In the genomic region with DNA sequence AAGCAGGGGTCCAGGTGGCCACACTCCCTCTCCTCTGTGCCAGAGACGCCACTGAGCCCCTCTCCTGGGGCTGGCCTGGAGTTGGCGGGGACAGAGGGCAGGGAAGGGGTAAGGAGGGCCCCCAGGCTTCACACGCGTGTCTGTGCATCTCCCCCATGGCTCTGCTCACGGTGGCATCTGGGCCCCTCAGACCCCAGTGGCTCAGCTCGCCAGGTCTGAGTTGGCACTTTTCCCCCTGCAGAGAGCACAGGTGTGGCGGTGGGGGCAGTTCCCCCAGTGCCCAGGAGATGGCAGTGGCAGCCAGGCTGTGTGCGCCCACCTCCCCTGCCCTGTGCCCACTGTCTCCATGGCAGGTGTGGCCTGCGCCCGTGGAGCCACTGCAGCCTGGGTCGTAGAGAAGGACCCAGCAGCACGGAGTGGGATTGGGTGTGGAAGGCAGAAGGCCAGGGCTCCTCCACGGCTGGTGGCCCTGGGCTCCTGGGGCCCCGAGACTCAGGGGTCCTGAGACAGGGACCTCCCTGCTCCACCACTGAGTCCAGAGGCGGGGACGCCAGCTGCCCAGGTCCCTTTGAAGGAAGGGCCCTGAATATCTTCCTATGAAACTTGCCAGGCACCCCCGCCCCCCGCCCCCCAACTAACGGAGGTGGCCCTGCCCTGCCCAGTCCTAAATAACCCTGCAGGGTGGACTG, we compare ENCODE assay signal across 8 cellular contexts. TPM values are rescaled to one million over a fixed set of nuclear protein-coding genes. Genes with fewer than 3 reads are reported as not detected.
DNase-seq lines count a peak whose midpoint lies in the region; ATAC-seq and TF ChIP-seq lines count a peak whose summit lies in the region.

No MANE protein-coding gene starts in this region.

- no peaks in the 10 kb centered on the region for H3K9me3 Mint-ChIP-seq in endodermal cell

- no peaks in the 10 kb centered on the region for H3K27me3 Mint-ChIP-seq in endodermal cell (ENCODE audit: insufficient read depth)

- no peak overlapping the region for H3K9ac ChIP-seq in endodermal cell (ENCODE audit: extremely low read depth, low read length, poor library complexity, severe bottlenecking)

- TF ChIP-seq CTCF in LNCAP (IDR thresholded peaks at IDR 0.05): peak; percentile 85
- peak; percentile 87 for TF ChIP-seq CTCF in endodermal cell (conservative IDR thresholded peaks at IDR 0.05)
- peak; percentile 30 to 85 (median 68) for TF ChIP-seq CTCF in prostate gland (IDR thresholded peaks at IDR 0.05)

- H3K4me1 ChIP-seq in endodermal cell (ENCODE audit: control insufficient read depth, insufficient read depth, low read length): no peaks in the 10 kb centered on the region
- no peaks in the 10 kb centered on the region for H3K4me1 ChIP-seq in prostate gland (replicated peaks)

- no peak overlapping the region for H3K27ac Mint-ChIP-seq in endodermal cell

- no peak for TF ChIP-seq POLR2A in prostate gland (IDR thresholded peaks at IDR 0.05)

- DNase-seq in GDM1 (lab: John Stamatoyannopoulos, UW) (peak; percentile 45), endodermal cell (peak; percentile 91), prostate gland (ENCODE audit: low spot score) (no peak), 8988T (no peak)
- DNase-seq in activated CD4-positive, alpha-beta T cell treated with anti-CD3 and anti-CD28 coated beads for 4 hours: peak; percentile 42 to 52

- H3K4me3 Mint-ChIP-seq in endodermal cell: no peak overlapping the region

- intact Hi-C loops in prostate gland (cut with DNase I): no loop called here

- H3K27me3 ChIP-seq in endodermal cell (ENCODE audit: control insufficient read depth, insufficient read depth, low read length, poor library complexity, severe bottlenecking) (no peaks in the 10 kb centered on the region), prostate gland (replicated peaks; ENCODE audit: insufficient read depth) (no peaks in the 10 kb centered on the region)

- H3K36me3 ChIP-seq in endodermal cell (ENCODE audit: control insufficient read depth, insufficient read depth, low read length) (no peaks in the 10 kb centered on the region), prostate gland (no peaks in the 10 kb centered on the region)

- ATAC-seq in HG03460 (IDR thresholded peaks at IDR 0.05; ENCODE audit: unreplicated experiment) (no peak), GM19328 (IDR thresholded peaks at IDR 0.05; ENCODE audit: unreplicated experiment) (no peak)

- 69 to 86% methylated on average over 6 to 19 of the region's 19 CpGs for WGBS in endodermal cell (ENCODE audit: insufficient coverage in 1 of 2, insufficient read length in 1 of 2), 2 experiments
- 50% methylated on average over 17 of the region's 19 CpGs for WGBS in prostate gland

- peaks cover 5% of the 10 kb centered on the region for H3K4me1 Mint-ChIP-seq in endodermal cell

- H3K4me3 ChIP-seq in endodermal cell (ENCODE audit: low read length) (no peak overlapping the region), prostate gland (no peak overlapping the region)

- H3K9me3 ChIP-seq in endodermal cell (ENCODE audit: control insufficient read depth, low read length) (no peaks in the 10 kb centered on the region), prostate gland (no peaks in the 10 kb centered on the region)

- H3K36me3 Mint-ChIP-seq in endodermal cell (ENCODE audit: low read depth): no peaks in the 10 kb centered on the region

- H3K27ac ChIP-seq in endodermal cell (ENCODE audit: low read depth, low read length) (no peak overlapping the region), prostate gland (no peak overlapping the region)

RNA-seq across cellular contexts. Expression of a gene that starts 4.3 kb away (rescaled TPM):
- total RNA-seq in endodermal cell (100 to 1,000 TPM; 200 to 230 TPM), prostate gland (100 to 1,000 TPM; 165 to 211 TPM)
- polyA plus RNA-seq in endodermal cell (2013, experiment 1 of 2): 93.5 TPM
- 91.5 TPM for polyA plus RNA-seq in endodermal cell (2013, experiment 2 of 2)

RNA-seq across cellular contexts. Expression of a gene that starts 12.5 kb away (rescaled TPM):
- total RNA-seq in endodermal cell: 10 to 100 TPM; 57.1 to 63.0 TPM
- polyA plus RNA-seq in endodermal cell (2013, experiment 1 of 2): 41.5 TPM
- polyA plus RNA-seq in endodermal cell (2013, experiment 2 of 2): 34.7 TPM
- 1 to 10 TPM; 4.3 to 7.6 TPM for total RNA-seq in prostate gland

RNA-seq across cellular contexts. Expression of a gene that starts 31.0 kb away (rescaled TPM):
- total RNA-seq in endodermal cell (10 to 100 TPM; 84.1 to 97.0 TPM), prostate gland (100 to 1,000 TPM; 156 to 202 TPM)
- polyA plus RNA-seq in endodermal cell (2013, experiment 1 of 2): 26.7 TPM
- polyA plus RNA-seq in endodermal cell (2013, experiment 2 of 2): 28.6 TPM

RNA-seq across cellular contexts. Expression of a gene that starts 40.7 kb away (rescaled TPM):
- total RNA-seq in endodermal cell (10 to 100 TPM; 32.2 to 39.6 TPM), prostate gland (10 to 100 TPM; 20.4 to 75.1 TPM)
- polyA plus RNA-seq in endodermal cell (2013, experiment 1 of 2): 14.9 TPM
- 11.2 TPM for polyA plus RNA-seq in endodermal cell (2013, experiment 2 of 2)

RNA-seq across cellular contexts. Expression of a gene that starts 40.9 kb away (rescaled TPM):
- total RNA-seq in endodermal cell: 100 to 1,000 TPM; 110 TPM
- 93.1 TPM for polyA plus RNA-seq in endodermal cell (2013, experiment 1 of 2)
- 81.8 TPM for polyA plus RNA-seq in endodermal cell (2013, experiment 2 of 2)
- total RNA-seq in prostate gland: 10 to 100 TPM; 23.7 to 38.9 TPM

Comparison
In these comparisons a context has a peak if more than half of its experiments do, and no peak if none do; other contexts are left out.
1. DNase-seq: peak in GDM1 (single experiment), activated CD4-positive, alpha-beta T cell treated with anti-CD3 and anti-CD28 coated beads for 4 hours (2 of 2) and endodermal cell (single experiment); none in prostate gland (single experiment) and 8988T (single experiment).
2. RNA of a gene that starts 12.5 kb away (total RNA-seq): 57.1 to 63.0 TPM in endodermal cell; 4.3 to 7.6 TPM in prostate gland; every median in the first group is over 4 times any median in the second.
3. Peak in every context shown above with its lines, with median percentiles within 50 percentile points of each other: CTCF ChIP-seq.